Comparison of ENCODE assay signal across 11 cellular contexts in genomic region chr19:37988758-37989635, GRCh38.
DNase-seq lines count a peak whose midpoint lies in the region; ATAC-seq and TF ChIP-seq lines count a peak whose summit lies in the region.
"Had no signal": no experiment of that assay in that cellular context is flagged by ENCODE, and none has a peak within 500 bp of the region (broad histone marks: within the 10 kb centered on the region; RNA-seq: fewer than 3 reads in every experiment).

No MANE protein-coding gene starts in this region.

- no peak for TF ChIP-seq CTCF in WTC11 (IDR thresholded peaks at IDR 0.05)

- peak; percentile 43 for ATAC-seq in WTC11
- peak; percentile 51 for ATAC-seq in stimulated activated effector memory CD8-positive, alpha-beta T cell treated with anti-CD3 and anti-CD28 coated beads, Interleukin-12 subunit alpha, Interleukin-12 subunit beta, amount 100 ng/mL, for 72 hours
- no peak for ATAC-seq in left ventricle myocardium superior
- ATAC-seq in GM18498 (IDR thresholded peaks at IDR 0.05; ENCODE audit: unreplicated experiment), result no peak

- no peak overlapping the region for H3K4me3 Mint-ChIP-seq in activated CD4-positive, alpha-beta T cell treated with anti-CD3 and anti-CD28 coated beads, Interleukin-2, amount 10 ng/mL, durations not matched to agents 7 days and 5 days
- peak overlapping the region; percentile 11; the same call in 1 of the 2 replicates for H3K4me3 Mint-ChIP-seq in WTC11
- no peak overlapping the region for H3K4me3 Mint-ChIP-seq in stimulated activated effector memory CD8-positive, alpha-beta T cell treated with anti-CD3 and anti-CD28 coated beads, Interleukin-12 subunit alpha, Interleukin-12 subunit beta, amount 100 ng/mL, for 72 hours

- no peaks in the 10 kb centered on the region for H3K9me3 Mint-ChIP-seq in activated CD4-positive, alpha-beta T cell treated with anti-CD3 and anti-CD28 coated beads, Interleukin-2, amount 10 ng/mL, durations not matched to agents 7 days and 5 days
- no peaks in the 10 kb centered on the region for H3K9me3 Mint-ChIP-seq in WTC11
- H3K9me3 Mint-ChIP-seq in stimulated activated effector memory CD8-positive, alpha-beta T cell treated with anti-CD3 and anti-CD28 coated beads, Interleukin-12 subunit alpha, Interleukin-12 subunit beta, amount 100 ng/mL, for 72 hours, result no peaks in the 10 kb centered on the region

- H3K27ac Mint-ChIP-seq in activated CD4-positive, alpha-beta T cell treated with anti-CD3 and anti-CD28 coated beads, Interleukin-2, amount 10 ng/mL, durations not matched to agents 7 days and 5 days, result peak overlapping the region; percentile 11
- peak overlapping the region; percentile 99 for H3K27ac Mint-ChIP-seq in WTC11
- H3K27ac Mint-ChIP-seq in stimulated activated effector memory CD8-positive, alpha-beta T cell treated with anti-CD3 and anti-CD28 coated beads, Interleukin-12 subunit alpha, Interleukin-12 subunit beta, amount 100 ng/mL, for 72 hours, result peak overlapping the region; percentile 35

- POLR2A ChIA-PET in activated CD4-positive, alpha-beta T cell treated with anti-CD3 and anti-CD28 coated beads, Interleukin-2, amount 10 ng/mL, durations not matched to agents 7 days and 5 days (lab: Charles Lee), result no interaction called here
- POLR2A ChIA-PET in WTC11 (lab: Charles Lee), result interaction anchor here (1.4 to 2.5 kb wide), 4 partner anchors 15 to 82 kb away, joined by 4 to 28 read pairs (median 8); partner anchors contain the start of genes SIPA1L3 and WDR87

- CTCF ChIA-PET in activated CD4-positive, alpha-beta T cell treated with anti-CD3 and anti-CD28 coated beads, Interleukin-2, amount 10 ng/mL, durations not matched to agents 7 days and 5 days (lab: Charles Lee), result interaction anchor here (1.0 kb wide), 1 partner anchor 39 kb away, joined by 3 read pairs; no protein-coding TSS in a partner anchor
- CTCF ChIA-PET in WTC11 (lab: Charles Lee), result interaction anchor here (0.6 to 4.4 kb wide), 20 partner anchors 9 to 385 kb away, joined by 3 to 41 read pairs (median 4); partner anchors contain the start of genes PSMD8, SIPA1L3 and WDR87

- no peak for DNase-seq in activated CD4-positive, alpha-beta T cell treated with anti-CD3 and anti-CD28 coated beads, Interleukin-2, amount 10 ng/mL, durations not matched to agents 7 days and 5 days
- DNase-seq in activated CD4-positive, alpha-beta T cell treated with anti-CD3 and anti-CD28 coated beads, Interleukin-2, amount 50 U/mL, for 1 hour, result no peak
- DNase-seq in WTC11 (ENCODE audit: low spot score), result peak; percentile 36
- peak; percentile 32 for DNase-seq in iPS-NIHi7 (ENCODE audit: extremely low spot score)
- no peak for DNase-seq in stimulated activated effector memory CD8-positive, alpha-beta T cell treated with anti-CD3 and anti-CD28 coated beads, Interleukin-12 subunit alpha, Interleukin-12 subunit beta, amount 100 ng/mL, for 72 hours (ENCODE audit: low spot score in 2 of 2)
- DNase-seq in left ventricle myocardium superior, result no peak
- no peak for DNase-seq in NCI-H146 treated with DMSO at 0.1 percent for 48 hours (lab: John Stamatoyannopoulos, UW; ENCODE audit: unreplicated experiment)
- DNase-seq: DMS53, NCI-H226, substantia nigra had no signal

- H3K36me3 Mint-ChIP-seq in activated CD4-positive, alpha-beta T cell treated with anti-CD3 and anti-CD28 coated beads, Interleukin-2, amount 10 ng/mL, durations not matched to agents 7 days and 5 days (ENCODE audit: low read depth), result no peaks in the 10 kb centered on the region
- no peaks in the 10 kb centered on the region for H3K36me3 Mint-ChIP-seq in WTC11
- no peaks in the 10 kb centered on the region for H3K36me3 Mint-ChIP-seq in stimulated activated effector memory CD8-positive, alpha-beta T cell treated with anti-CD3 and anti-CD28 coated beads, Interleukin-12 subunit alpha, Interleukin-12 subunit beta, amount 100 ng/mL, for 72 hours

- intact Hi-C loops in left ventricle myocardium superior (cut with micrococcal nuclease), result no loop called here

- H3K27me3 Mint-ChIP-seq in activated CD4-positive, alpha-beta T cell treated with anti-CD3 and anti-CD28 coated beads, Interleukin-2, amount 10 ng/mL, durations not matched to agents 7 days and 5 days, result no peaks in the 10 kb centered on the region
- no peaks in the 10 kb centered on the region for H3K27me3 Mint-ChIP-seq in WTC11 (ENCODE audit: low read depth)

- peaks cover 18% of the 10 kb centered on the region for H3K4me1 Mint-ChIP-seq in activated CD4-positive, alpha-beta T cell treated with anti-CD3 and anti-CD28 coated beads, Interleukin-2, amount 10 ng/mL, durations not matched to agents 7 days and 5 days
- peaks cover 64% of the 10 kb centered on the region for H3K4me1 Mint-ChIP-seq in WTC11
- peaks cover 21% of the 10 kb centered on the region for H3K4me1 Mint-ChIP-seq in stimulated activated effector memory CD8-positive, alpha-beta T cell treated with anti-CD3 and anti-CD28 coated beads, Interleukin-12 subunit alpha, Interleukin-12 subunit beta, amount 100 ng/mL, for 72 hours

TF ChIP-seq in WTC11, 78 proteins besides CTCF, POLR2A, EP300 and RAD21:
- TF ChIP-seq USF2 (CRISPR knock-in tag; IDR thresholded peaks at IDR 0.05) (no peak), ZNF219 (CRISPR knock-in tag; IDR thresholded peaks at IDR 0.05; ENCODE audit: borderline replicate concordance) (no peak), ZNF263 (CRISPR knock-in tag; IDR thresholded peaks at IDR 0.05; ENCODE audit: low read depth) (peak; percentile 95; the same call in 1 of the 2 replicates), STAT6 (CRISPR knock-in tag; conservative IDR thresholded peaks at IDR 0.05; ENCODE audit: low read depth) (no peak), FOXP4 (CRISPR knock-in tag; IDR thresholded peaks at IDR 0.05) (peak; percentile 82; the same call in 1 of the 2 replicates), TEAD1 (CRISPR knock-in tag; IDR thresholded peaks at IDR 0.05) (peak; percentile 24; the same call in 1 of the 2 replicates), ZNF423 (CRISPR knock-in tag; IDR thresholded peaks at IDR 0.05) (peak; percentile 95), ZNF121 (CRISPR knock-in tag; IDR thresholded peaks at IDR 0.05) (peak; percentile 93), MYBL2 (CRISPR knock-in tag; IDR thresholded peaks at IDR 0.05) (no peak), SMAD4 (CRISPR knock-in tag; IDR thresholded peaks at IDR 0.05) (no peak), JAZF1 (CRISPR knock-in tag; IDR thresholded peaks at IDR 0.05) (no peak)

Comparison
In these comparisons a context has a peak if more than half of its experiments do, and no peak if none do; other contexts are left out.
1. DNase-seq: peak in WTC11 (single experiment) and iPS-NIHi7 (single experiment); none in activated CD4-positive, alpha-beta T cell treated with anti-CD3 and anti-CD28 coated beads, Interleukin-2, amount 10 ng/mL, durations not matched to agents 7 days and 5 days (single experiment), activated CD4-positive, alpha-beta T cell treated with anti-CD3 and anti-CD28 coated beads, Interleukin-2, amount 50 U/mL, for 1 hour (single experiment), stimulated activated effector memory CD8-positive, alpha-beta T cell treated with anti-CD3 and anti-CD28 coated beads, Interleukin-12 subunit alpha, Interleukin-12 subunit beta, amount 100 ng/mL, for 72 hours (0 of 2), left ventricle myocardium superior (single experiment) and NCI-H146 treated with DMSO at 0.1 percent for 48 hours (single experiment).
2. H3K27ac Mint-ChIP-seq: peak in every context shown above with its lines; median percentile 99 in WTC11; 35 in stimulated activated effector memory CD8-positive, alpha-beta T cell treated with anti-CD3 and anti-CD28 coated beads, Interleukin-12 subunit alpha, Interleukin-12 subunit beta, amount 100 ng/mL, for 72 hours; 11 in activated CD4-positive, alpha-beta T cell treated with anti-CD3 and anti-CD28 coated beads, Interleukin-2, amount 10 ng/mL, durations not matched to agents 7 days and 5 days.
3. ATAC-seq: peak in WTC11 (single experiment) and stimulated activated effector memory CD8-positive, alpha-beta T cell treated with anti-CD3 and anti-CD28 coated beads, Interleukin-12 subunit alpha, Interleukin-12 subunit beta, amount 100 ng/mL, for 72 hours (single experiment); none in left ventricle myocardium superior (single experiment) and GM18498 (single experiment).